Comparison of ENCODE assay signal across 7 cellular contexts in genomic region chr16:58755989-58756649, GRCh38.
DNase-seq lines count a peak whose midpoint lies in the region; ATAC-seq and TF ChIP-seq lines count a peak whose summit lies in the region.

No MANE protein-coding gene starts in this region.

- ATAC-seq in GM18498 (IDR thresholded peaks at IDR 0.05; ENCODE audit: unreplicated experiment): peak; percentile 96
- ATAC-seq in HG02678 (IDR thresholded peaks at IDR 0.05; ENCODE audit: unreplicated experiment): peak; percentile 92

- H3K4me3 ChIP-seq in astrocyte of the spinal cord (ENCODE audit: low read depth, low read length): no peak overlapping the region

- in situ Hi-C loops in astrocyte of the spinal cord (cut with HindIII; ENCODE audit: low sequenced_read_pairs): no loop called here

- peak; percentile 81 for TF ChIP-seq CTCF in astrocyte of the spinal cord (IDR thresholded peaks at IDR 0.05; ENCODE audit: low read depth, low read length)

- DNase-seq in NCI-H1092 treated with DMSO at 0.1 percent for 48 hours (lab: John Stamatoyannopoulos, UW) (peak; percentile 79), T-helper 9 cell (peak; percentile 64), astrocyte of the spinal cord (ENCODE audit: low read depth, low spot score) (peak; percentile 69), iPS DF 4.7 (ENCODE audit: extremely low read depth, low spot score) (peak; percentile 87)
- DNase-seq in stimulated activated CD4-positive, alpha-beta T cell treated with anti-CD3 and anti-CD28 coated beads, Interleukin-15, amount 100 ng/mL, for 1 hour (ENCODE audit: low read depth in 1 of 2, low spot score in 1 of 2): peak; percentile 56 to 61
